20 cellular contexts compared by ENCODE assay signal in the genomic region with DNA sequence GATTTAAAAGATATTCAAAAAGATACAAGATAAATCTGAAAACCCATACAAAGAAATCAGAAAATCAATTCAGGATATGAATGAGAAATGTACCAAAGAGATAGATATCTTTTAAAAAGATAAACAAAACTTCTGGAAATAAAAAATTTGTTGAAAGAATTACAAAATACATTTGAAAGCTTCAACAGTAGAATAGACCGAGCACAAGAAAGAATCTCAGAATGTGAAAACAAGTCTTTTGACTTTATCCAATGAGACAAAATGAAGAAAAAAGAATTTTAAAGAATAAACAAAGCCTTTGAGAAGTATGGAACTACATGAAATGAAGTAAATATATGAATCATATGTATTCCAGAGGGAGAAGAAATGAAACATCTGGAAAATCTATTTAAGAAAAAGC.
DNase-seq lines count a peak whose midpoint lies in the region; ATAC-seq, FAIRE-seq and TF ChIP-seq lines count a peak whose summit lies in the region.
"Had no signal": no experiment of that assay in that cellular context is flagged by ENCODE, and none has a peak within 500 bp of the region (broad histone marks: within the 10 kb centered on the region; RNA-seq: fewer than 3 reads in every experiment).

No MANE protein-coding gene starts in this region.

- H3K9me3 ChIP-seq in HepG2 (ENCODE audit: low read length) (peaks cover 27% of the 10 kb centered on the region; the same call in 1 of the 2 replicates), right lobe of liver (peaks cover 0 to 5% (median 0%) of the 10 kb centered on the region in 4 donors), small intestine (ENCODE audit: control insufficient read depth, low read depth) (no peaks in the 10 kb centered on the region)
- H3K9me3 ChIP-seq: BE2C, Caco-2 had no signal

- intact Hi-C loops in HepG2 (cut with micrococcal nuclease; ENCODE audit: unreplicated experiment) (no loop called here), right lobe of liver (cut with DNase I) (no loop called here)

- no peak overlapping the region for H3K4me2 ChIP-seq in HepG2 (ENCODE audit: low read depth, low read length)

- H3K4me1 ChIP-seq in HepG2 (ENCODE audit: insufficient read depth, low read length) (no peaks in the 10 kb centered on the region), right lobe of liver (peaks cover 0 to 2% (median 0%) of the 10 kb centered on the region in 4 donors), small intestine (ENCODE audit: control insufficient read depth in 2 of 2, insufficient read depth in 1 of 2, low read depth in 1 of 2, low read length in 1 of 2) (no peaks in the 10 kb centered on the region)
- H3K4me1 ChIP-seq: BE2C, Caco-2 had no signal

- in situ Hi-C loops in HepG2 (cut with HindIII; ENCODE audit: extremely low pct_ligation_motif_present, low pct_unique_long_range_greater_than_20kb) = no loop called here

- H2AFZ ChIP-seq in HepG2 (ENCODE audit: low read length) = no peak overlapping the region

- TF ChIP-seq POLR2A in HepG2 (IDR thresholded peaks at IDR 0.05; ENCODE audit: insufficient read depth in 1 of 2, low read depth in 2 of 2, low read length in 2 of 2) = no peak
- no peak for TF ChIP-seq POLR2A in right lobe of liver (IDR thresholded peaks at IDR 0.05)

- ATAC-seq in HepG2 = no peak
- no peak for ATAC-seq in right lobe of liver

- H3K36me3 ChIP-seq in HepG2 (replicated peaks in 1 of 2; ENCODE audit: control insufficient read depth in 1 of 2, insufficient read depth in 2 of 2, low read length in 2 of 2) = no peaks in the 10 kb centered on the region
- no peaks in the 10 kb centered on the region for H3K36me3 ChIP-seq in right lobe of liver
- H3K36me3 ChIP-seq in small intestine (ENCODE audit: control insufficient read depth in 2 of 2, insufficient read depth in 2 of 2, low read length in 2 of 2) = no peaks in the 10 kb centered on the region
- H3K36me3 ChIP-seq: BE2C had no signal

- no peak for DNase-seq in HepG2 (ENCODE audit: low spot score)
- no peak for DNase-seq in right lobe of liver
- DNase-seq in RCC 7860 (ENCODE audit: low spot score) = no peak
- DNase-seq in small intestine = no peak
- no peak for DNase-seq in NCI-H1417 treated with DMSO at 0.1 percent for 48 hours (lab: John Stamatoyannopoulos, UW)
- DNase-seq in activated T-cell treated with anti-CD3 and anti-CD28 coated beads, Interleukin-2, amount 50 U/mL, for 1 hour = no peak
- DNase-seq: ACHN; BE2C; C1 segment of cervical spinal cord; Caco-2; CD4-positive, CD25-positive, alpha-beta regulatory T cell; CD8-positive, alpha-beta memory T cell; H9; IMR-90 had no signal

- no TSS peak for BruUV-seq in HepG2 (replicated peaks; lab: Mats Ljungman, UMichigan)

- H4K20me1 ChIP-seq in HepG2 (ENCODE audit: insufficient read depth, low read length) = no peaks in the 10 kb centered on the region

- no peak for FAIRE-seq in HepG2 (lab: Jason Lieb, UNC)
- FAIRE-seq in RCC 7860 (lab: Jason Lieb, UNC) = peak; percentile 14
- peak; percentile 75 for FAIRE-seq in small intestine (lab: Jason Lieb, UNC)
- FAIRE-seq: D721Med, G401.6, GM12891, GM19239, H1 had no signal

- H3K27ac ChIP-seq in HepG2 (ENCODE audit: extremely low read length, insufficient read depth, low read length) (no peak overlapping the region), right lobe of liver (no peak overlapping the region), small intestine (ENCODE audit: low read depth in 1 of 2, low read length in 1 of 2) (no peak overlapping the region)
- H3K27ac ChIP-seq: HL-60 had no signal

- no peaks in the 10 kb centered on the region for H3K27me3 ChIP-seq in HepG2 (ENCODE audit: control insufficient read depth in 1 of 2, insufficient read depth in 2 of 2, low read length in 2 of 2)
- H3K27me3 ChIP-seq in right lobe of liver = no peaks in the 10 kb centered on the region
- H3K27me3 ChIP-seq in small intestine (ENCODE audit: control insufficient read depth in 2 of 2, insufficient read depth in 2 of 2, low read length in 2 of 2) = no peaks in the 10 kb centered on the region
- H3K27me3 ChIP-seq: BE2C had no signal

- no peak for TF ChIP-seq EP300 in HepG2 (IDR thresholded peaks at IDR 0.05; ENCODE audit: low read depth in 2 of 2, low read length in 2 of 2)
- no peak for TF ChIP-seq EP300 in HepG2 (CRISPR knock-in tag; IDR thresholded peaks at IDR 0.05; ENCODE audit: borderline replicate concordance)

- POLR2A ChIA-PET in HepG2 (lab: Yijun Ruan, JAX) = no interaction called here

- WGBS in HepG2 (ENCODE audit: low lambda C conversion rate) = 2% methylated on average over 1 of the region's 1 CpG
- WGBS in right lobe of liver (ENCODE audit: insufficient coverage, low coverage, low lambda C conversion rate, missing lambda C conversion rate) = 73% methylated on average over 1 of the region's 1 CpG
- 88 to 95% (median 93%) methylated on average over 1 of the region's 1 CpG for WGBS in small intestine, 3 donors

- no peak for TF ChIP-seq RAD21 in HepG2 (CRISPR knock-in tag; IDR thresholded peaks at IDR 0.05)

- H3K9ac ChIP-seq in HepG2 (ENCODE audit: insufficient read depth, low read depth, low read length) = no peak overlapping the region

- H3K4me3 ChIP-seq in HepG2 (replicated peaks in 1 of 3; ENCODE audit: insufficient read depth in 1 of 3, low read depth in 2 of 3, low read length in 3 of 3) (no peak overlapping the region), right lobe of liver (no peak overlapping the region), small intestine (ENCODE audit: low read depth in 1 of 2, low read length in 2 of 2) (no peak overlapping the region)

- CTCF ChIA-PET in HepG2 (lab: Yijun Ruan, JAX; ENCODE audit: low intra/inter-chr PET ratio, low total read pairs) = no interaction called here

- no peaks in the 10 kb centered on the region for H3K79me2 ChIP-seq in HepG2 (ENCODE audit: insufficient read depth, low read length)

- TF ChIP-seq CTCF in HepG2 (CRISPR knock-in tag; IDR thresholded peaks at IDR 0.05) = no peak
- TF ChIP-seq CTCF in right lobe of liver (IDR thresholded peaks at IDR 0.05) = no peak

TF ChIP-seq in HepG2, 621 proteins besides CTCF, POLR2A, EP300 and RAD21:
- TF ChIP-seq SAP130 (CRISPR knock-in tag; IDR thresholded peaks at IDR 0.05; ENCODE audit: low read depth) (no peak), ZNF879 (CRISPR knock-in tag; IDR thresholded peaks at IDR 0.05) (no peak), ZNF136 (CRISPR knock-in tag; IDR thresholded peaks at IDR 0.05; ENCODE audit: low read depth) (no peak), RXRB (CRISPR knock-in tag; IDR thresholded peaks at IDR 0.05; ENCODE audit: borderline replicate concordance) (no peak), ZNF160 (CRISPR knock-in tag; IDR thresholded peaks at IDR 0.05) (peak; percentile 81; the same call in 1 of the 2 replicates)
- TF ChIP-seq, protein P1, sequence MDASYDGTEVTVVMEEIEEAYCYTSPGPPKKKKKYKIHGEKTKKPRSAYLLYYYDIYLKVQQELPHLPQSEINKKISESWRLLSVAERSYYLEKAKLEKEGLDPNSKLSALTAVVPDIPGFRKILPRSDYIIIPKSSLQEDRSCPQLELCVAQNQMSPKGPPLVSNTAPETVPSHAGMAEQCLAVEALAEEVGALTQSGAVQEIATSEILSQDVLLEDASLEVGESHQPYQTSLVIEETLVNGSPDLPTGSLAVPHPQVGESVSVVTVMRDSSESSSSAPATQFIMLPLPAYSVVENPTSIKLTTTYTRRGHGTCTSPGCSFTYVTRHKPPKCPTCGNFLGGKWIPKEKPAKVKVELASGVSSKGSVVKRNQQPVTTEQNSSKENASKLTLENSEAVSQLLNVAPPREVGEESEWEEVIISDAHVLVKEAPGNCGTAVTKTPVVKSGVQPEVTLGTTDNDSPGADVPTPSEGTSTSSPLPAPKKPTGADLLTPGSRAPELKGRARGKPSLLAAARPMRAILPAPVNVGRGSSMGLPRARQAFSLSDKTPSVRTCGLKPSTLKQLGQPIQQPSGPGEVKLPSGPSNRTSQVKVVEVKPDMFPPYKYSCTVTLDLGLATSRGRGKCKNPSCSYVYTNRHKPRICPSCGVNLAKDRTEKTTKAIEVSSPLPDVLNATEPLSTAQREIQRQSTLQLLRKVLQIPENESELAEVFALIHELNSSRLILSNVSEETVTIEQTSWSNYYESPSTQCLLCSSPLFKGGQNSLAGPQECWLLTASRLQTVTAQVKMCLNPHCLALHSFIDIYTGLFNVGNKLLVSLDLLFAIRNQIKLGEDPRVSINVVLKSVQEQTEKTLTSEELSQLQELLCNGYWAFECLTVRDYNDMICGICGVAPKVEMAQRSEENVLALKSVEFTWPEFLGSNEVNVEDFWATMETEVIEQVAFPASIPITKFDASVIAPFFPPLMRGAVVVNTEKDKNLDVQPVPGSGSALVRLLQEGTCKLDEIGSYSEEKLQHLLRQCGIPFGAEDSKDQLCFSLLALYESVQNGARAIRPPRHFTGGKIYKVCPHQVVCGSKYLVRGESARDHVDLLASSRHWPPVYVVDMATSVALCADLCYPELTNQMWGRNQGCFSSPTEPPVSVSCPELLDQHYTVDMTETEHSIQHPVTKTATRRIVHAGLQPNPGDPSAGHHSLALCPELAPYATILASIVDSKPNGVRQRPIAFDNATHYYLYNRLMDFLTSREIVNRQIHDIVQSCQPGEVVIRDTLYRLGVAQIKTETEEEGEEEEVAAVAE (CRISPR knock-in tag; IDR thresholded peaks at IDR 0.05; ENCODE audit: borderline replicate concordance) = no peak
